Comparison of ENCODE assay signal across 8 cellular contexts in the genomic region with DNA sequence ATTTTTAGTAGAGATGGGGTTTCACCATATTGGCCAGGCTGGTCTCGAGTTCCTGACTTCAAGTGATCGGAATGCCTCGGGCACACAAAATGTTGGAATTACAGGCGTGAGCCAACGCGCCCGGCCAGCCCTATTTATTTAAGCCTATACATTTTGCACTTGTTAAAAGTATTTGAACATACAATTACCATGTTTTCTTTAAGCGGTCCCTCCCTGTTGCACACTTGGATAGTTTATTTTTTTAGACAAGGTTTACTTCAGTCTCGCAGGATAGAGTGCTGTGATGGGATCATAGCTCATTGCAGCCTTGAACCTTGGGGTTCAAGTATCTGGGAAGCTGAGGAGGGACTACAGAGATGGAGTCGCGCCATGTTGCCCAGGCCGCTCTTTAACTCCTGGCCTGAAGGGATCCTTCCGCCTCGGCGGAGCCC. TPM values are rescaled to one million over a fixed set of nuclear protein-coding genes. Genes with fewer than 3 reads are reported as not detected.
DNase-seq lines count a peak whose midpoint lies in the region; ATAC-seq and TF ChIP-seq lines count a peak whose summit lies in the region.

No MANE protein-coding gene starts in this region.

- no peaks in the 10 kb centered on the region for H3K9me2 ChIP-seq in HCT116 (ENCODE audit: insufficient read depth)

- H3K27ac ChIP-seq in HCT116 (ENCODE audit: low read depth, low read length), result peak overlapping the region; percentile 32; the same call in 1 of the 2 replicates

- TF ChIP-seq RAD21 in HCT116 (IDR thresholded peaks at IDR 0.05; ENCODE audit: low read depth), result no peak

- POLR2A ChIA-PET in HCT116 (lab: Charles Lee), result interaction anchor here (0.6 to 1.3 kb wide), 7 partner anchors 12 to 139 kb away, joined by 3 to 5 read pairs (median 3); a partner anchor contains a TSS
- POLR2A ChIA-PET in activated CD8-positive, alpha-beta T cell treated with anti-CD3 and anti-CD28 coated beads for 36 hours (lab: Charles Lee), result interaction anchor here (0.7 to 1.3 kb wide), 2 partner anchors 12 to 118 kb away, joined by 3 read pairs; a partner anchor contains a TSS

- H3K4me1 ChIP-seq in HCT116 (ENCODE audit: control insufficient read depth in 1 of 2, insufficient read depth in 2 of 2, low read length in 2 of 2), result peaks cover 2 to 13% of the 10 kb centered on the region in 2 experiments; a peak in 1 of 4 replicates

- H3K4me1 Mint-ChIP-seq in activated CD8-positive, alpha-beta T cell treated with anti-CD3 and anti-CD28 coated beads for 36 hours (ENCODE audit: low read depth), result peaks cover 5% of the 10 kb centered on the region
- H3K4me1 Mint-ChIP-seq in stimulated activated memory B cell treated with anti-CD40 and anti-IgM and Interleukin-4, amounts not matched to agents 10 μg/mL and 1 μg/mL and 100 μg/mL, for 72 hours, result no peaks in the 10 kb centered on the region

- ATAC-seq in HCT116, result no peak; the same call in 1 of the 2 replicates
- no peak for ATAC-seq in activated CD8-positive, alpha-beta T cell treated with anti-CD3 and anti-CD28 coated beads for 36 hours
- ATAC-seq in stimulated activated memory B cell treated with anti-CD40 and anti-IgM and Interleukin-4, amounts not matched to agents 10 μg/mL and 1 μg/mL and 100 μg/mL, for 72 hours, result no peak
- ATAC-seq in GM21576 (IDR thresholded peaks at IDR 0.05; ENCODE audit: unreplicated experiment), result no peak

- H3K36me3 ChIP-seq in HCT116 (ENCODE audit: control insufficient read depth in 1 of 2, insufficient read depth in 2 of 2, low read length in 2 of 2), result no peaks in the 10 kb centered on the region

- DNase-seq in HCT116 (ENCODE audit: low read depth, low spot score) (no peak), NCI-H2196 treated with DMSO at 0.1 percent for 48 hours (lab: John Stamatoyannopoulos, UW; ENCODE audit: unreplicated experiment) (no peak), iPS-NIHi7 (ENCODE audit: extremely low spot score) (no peak), occipital lobe (lab: John Stamatoyannopoulos, UW) (no peak)
- DNase-seq in activated CD8-positive, alpha-beta T cell treated with anti-CD3 and anti-CD28 coated beads for 36 hours, result no peak

- CTCF ChIA-PET in HCT116 (lab: Charles Lee), result interaction anchor here (1.2 to 1.7 kb wide), 3 partner anchors 13 to 148 kb away, joined by 3 to 5 read pairs (median 4); no protein-coding TSS in a partner anchor
- CTCF ChIA-PET in activated CD8-positive, alpha-beta T cell treated with anti-CD3 and anti-CD28 coated beads for 36 hours (lab: Charles Lee), result interaction anchor here (2.3 kb wide), 1 partner anchor 11 kb away, joined by 24 read pairs; no protein-coding TSS in a partner anchor

- no peaks in the 10 kb centered on the region for H4K20me1 ChIP-seq in HCT116 (ENCODE audit: insufficient read depth)

- peak overlapping the region; percentile 93 for H3K4me2 ChIP-seq in HCT116 (ENCODE audit: low read length)

- H3K9me3 ChIP-seq in HCT116 (ENCODE audit: control insufficient read depth in 1 of 2, insufficient read depth in 1 of 2, low read depth in 1 of 2, low read length in 2 of 2), result no peaks in the 10 kb centered on the region
- H3K9me3 ChIP-seq in iPS-18c (ENCODE audit: control insufficient read depth, insufficient read depth, low read length), result peaks cover 3% of the 10 kb centered on the region

- H3K9ac ChIP-seq in HCT116 (ENCODE audit: low read length), result peak overlapping the region; percentile 72

- no peak for TF ChIP-seq POLR2A in HCT116 (IDR thresholded peaks at IDR 0.05; ENCODE audit: borderline replicate concordance, extremely low read depth, insufficient read depth, insufficient read length)

- H3K79me2 ChIP-seq in HCT116 (ENCODE audit: insufficient read depth, low read length), result no peaks in the 10 kb centered on the region

- no peaks in the 10 kb centered on the region for H3K27me3 Mint-ChIP-seq in activated CD8-positive, alpha-beta T cell treated with anti-CD3 and anti-CD28 coated beads for 36 hours
- no peaks in the 10 kb centered on the region for H3K27me3 Mint-ChIP-seq in stimulated activated memory B cell treated with anti-CD40 and anti-IgM and Interleukin-4, amounts not matched to agents 10 μg/mL and 1 μg/mL and 100 μg/mL, for 72 hours

- no peak for TF ChIP-seq CTCF in HCT116 (IDR thresholded peaks at IDR 0.05 in 2 of 3, conservative IDR thresholded peaks at IDR 0.05 in 1 of 3; ENCODE audit: borderline replicate concordance in 1 of 3, insufficient read depth in 1 of 3, low read depth in 2 of 3, low read length in 2 of 3)
- TF ChIP-seq CTCF in activated CD8-positive, alpha-beta T cell treated with anti-CD3 and anti-CD28 coated beads for 36 hours (IDR thresholded peaks at IDR 0.05), result no peak

- H3K4me3 Mint-ChIP-seq in activated CD8-positive, alpha-beta T cell treated with anti-CD3 and anti-CD28 coated beads for 36 hours, result peak overlapping the region; percentile 83
- H3K4me3 Mint-ChIP-seq in stimulated activated memory B cell treated with anti-CD40 and anti-IgM and Interleukin-4, amounts not matched to agents 10 μg/mL and 1 μg/mL and 100 μg/mL, for 72 hours, result peak overlapping the region; percentile 84

- intact Hi-C loops in HCT116 (cut with micrococcal nuclease), result no loop called here
- intact Hi-C loops in activated CD8-positive, alpha-beta T cell treated with anti-CD3 and anti-CD28 coated beads for 36 hours (cut with micrococcal nuclease), result no loop called here

- H3K9me3 Mint-ChIP-seq in activated CD8-positive, alpha-beta T cell treated with anti-CD3 and anti-CD28 coated beads for 36 hours, result no peaks in the 10 kb centered on the region
- H3K9me3 Mint-ChIP-seq in stimulated activated memory B cell treated with anti-CD40 and anti-IgM and Interleukin-4, amounts not matched to agents 10 μg/mL and 1 μg/mL and 100 μg/mL, for 72 hours, result no peaks in the 10 kb centered on the region

- H3K27ac Mint-ChIP-seq in activated CD8-positive, alpha-beta T cell treated with anti-CD3 and anti-CD28 coated beads for 36 hours, result peak overlapping the region; percentile 88
- H3K27ac Mint-ChIP-seq in stimulated activated memory B cell treated with anti-CD40 and anti-IgM and Interleukin-4, amounts not matched to agents 10 μg/mL and 1 μg/mL and 100 μg/mL, for 72 hours, result peak overlapping the region; percentile 80

- RAD21 ChIA-PET in HCT116 (lab: Charles Lee; ENCODE audit: low non-redundant PET in 1 of 2, low total read pairs in 2 of 2, uncharacterized antibody in 2 of 2, unreplicated experiment in 2 of 2), result no interaction called here

- no peaks in the 10 kb centered on the region for H3K27me3 ChIP-seq in HCT116 (ENCODE audit: insufficient read depth, low read length)

- H3K36me3 Mint-ChIP-seq in activated CD8-positive, alpha-beta T cell treated with anti-CD3 and anti-CD28 coated beads for 36 hours (ENCODE audit: low read depth), result no peaks in the 10 kb centered on the region
- H3K36me3 Mint-ChIP-seq in stimulated activated memory B cell treated with anti-CD40 and anti-IgM and Interleukin-4, amounts not matched to agents 10 μg/mL and 1 μg/mL and 100 μg/mL, for 72 hours, result no peaks in the 10 kb centered on the region

- BruUV-seq in HCT116 (replicated peaks; lab: Mats Ljungman, UMichigan), result TSS peak; percentile 98

- peak overlapping the region; percentile 90 for H2AFZ ChIP-seq in HCT116 (ENCODE audit: low read depth, low read length, poor library complexity, severe bottlenecking)

- H3K4me3 ChIP-seq in HCT116 (replicated peaks in 1 of 2; ENCODE audit: low read depth in 1 of 2, low read length in 2 of 2) (peak overlapping the region; percentile 67 to 73), iPS-18c (ENCODE audit: insufficient read depth, low read depth, low read length) (peak overlapping the region; percentile 16; the same call in 1 of the 2 replicates)

TF ChIP-seq in HCT116, 20 proteins besides CTCF, POLR2A, EP300 and RAD21 (continues in another document):
- TF ChIP-seq SIN3A (IDR thresholded peaks at IDR 0.05; ENCODE audit: low read depth) (no peak), EGR1 (IDR thresholded peaks at IDR 0.05; ENCODE audit: low read depth) (no peak), ZNF274 (IDR thresholded peaks at IDR 0.05; ENCODE audit: low read depth, low read length) (no peak)
- TF ChIP-seq, protein P1, sequence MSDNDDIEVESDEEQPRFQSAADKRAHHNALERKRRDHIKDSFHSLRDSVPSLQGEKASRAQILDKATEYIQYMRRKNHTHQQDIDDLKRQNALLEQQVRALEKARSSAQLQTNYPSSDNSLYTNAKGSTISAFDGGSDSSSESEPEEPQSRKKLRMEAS (IDR thresholded peaks at IDR 0.05), result no peak; the same call in 1 of the 2 replicates
- TF ChIP-seq, protein P2, sequence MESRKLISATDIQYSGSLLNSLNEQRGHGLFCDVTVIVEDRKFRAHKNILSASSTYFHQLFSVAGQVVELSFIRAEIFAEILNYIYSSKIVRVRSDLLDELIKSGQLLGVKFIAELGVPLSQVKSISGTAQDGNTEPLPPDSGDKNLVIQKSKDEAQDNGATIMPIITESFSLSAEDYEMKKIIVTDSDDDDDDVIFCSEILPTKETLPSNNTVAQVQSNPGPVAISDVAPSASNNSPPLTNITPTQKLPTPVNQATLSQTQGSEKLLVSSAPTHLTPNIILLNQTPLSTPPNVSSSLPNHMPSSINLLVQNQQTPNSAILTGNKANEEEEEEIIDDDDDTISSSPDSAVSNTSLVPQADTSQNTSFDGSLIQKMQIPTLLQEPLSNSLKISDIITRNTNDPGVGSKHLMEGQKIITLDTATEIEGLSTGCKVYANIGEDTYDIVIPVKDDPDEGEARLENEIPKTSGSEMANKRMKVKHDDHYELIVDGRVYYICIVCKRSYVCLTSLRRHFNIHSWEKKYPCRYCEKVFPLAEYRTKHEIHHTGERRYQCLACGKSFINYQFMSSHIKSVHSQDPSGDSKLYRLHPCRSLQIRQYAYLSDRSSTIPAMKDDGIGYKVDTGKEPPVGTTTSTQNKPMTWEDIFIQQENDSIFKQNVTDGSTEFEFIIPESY (IDR thresholded peaks at IDR 0.05; ENCODE audit: extremely low read depth, insufficient replicate concordance, low read length), result no peak

RNA-seq across cellular contexts. Expression of a gene that starts 35.7 kb away (rescaled TPM):
- total RNA-seq in HCT116 (2021; ENCODE audit: unreplicated experiment) (12.7 TPM), occipital lobe (6.7 TPM)
- polyA plus RNA-seq in HCT116 (2012), result 13.4 and 14.7 TPM in 2 replicates
- total RNA-seq in activated CD8-positive, alpha-beta T cell treated with anti-CD3 and anti-CD28 coated beads for 36 hours, result not detected
